Comparison of ENCODE assay signal across 9 cellular contexts in genomic region chr20:44886276-44886671, GRCh38. TPM values are rescaled to one million over a fixed set of nuclear protein-coding genes. Genes with fewer than 3 reads are reported as not detected.
DNase-seq lines count a peak whose midpoint lies in the region; FAIRE-seq lines count a peak whose summit lies in the region.
"Had no signal": no experiment of that assay in that cellular context is flagged by ENCODE, and none has a peak within 500 bp of the region (broad histone marks: within the 10 kb centered on the region; RNA-seq: fewer than 3 reads in every experiment).

No MANE protein-coding gene starts in this region.

- POLR2A ChIA-PET in CD4-positive, alpha-beta memory T cell (lab: Charles Lee; ENCODE audit: partially characterized antibody) = interaction anchor here (0.9 to 1.9 kb wide), 9 partner anchors 9 to 1049 kb away, joined by 3 to 23 read pairs (median 6); partner anchors contain the start of genes PABPC1L, STK4 and TOMM34

- no peaks in the 10 kb centered on the region for H3K36me3 ChIP-seq in CD4-positive, alpha-beta memory T cell (ENCODE audit: insufficient read depth, low read length)
- H3K36me3 ChIP-seq in MG63 = peaks cover 38% of the 10 kb centered on the region
- H3K36me3 ChIP-seq in effector memory CD4-positive, alpha-beta T cell (ENCODE audit: control insufficient read depth, insufficient read depth, low read length) = peaks cover 4% of the 10 kb centered on the region
- H3K36me3 ChIP-seq in neuronal stem cell (replicated peaks in 1 of 2; ENCODE audit: control insufficient read depth in 2 of 2, insufficient read depth in 2 of 2, low read length in 2 of 2) = peaks cover 0 to 32% of the 10 kb centered on the region in 2 donors

- H3K27ac ChIP-seq in CD4-positive, alpha-beta memory T cell (ENCODE audit: low read depth, low read length) = peak overlapping the region; percentile 85
- H3K27ac ChIP-seq in effector memory CD4-positive, alpha-beta T cell (ENCODE audit: insufficient read depth, low read length, poor library complexity, severe bottlenecking) = peak overlapping the region; percentile 95
- H3K27ac ChIP-seq in neuronal stem cell (replicated peaks; ENCODE audit: low read length) = no peak overlapping the region

- no peak overlapping the region for H2BK120ac ChIP-seq in neuronal stem cell (ENCODE audit: low read depth, low read length)

- H2AFZ ChIP-seq in neuronal stem cell (ENCODE audit: low read length) = peak overlapping the region; percentile 93

- no CpG with 5 or more reads among the region's 9 CpGs for WGBS in neuronal stem cell (ENCODE audit: extremely low coverage in 2 of 2, insufficient read length in 2 of 2, insufficient replicate concordance in 1 of 2), 2 donors

- no peak overlapping the region for H4K91ac ChIP-seq in neuronal stem cell (ENCODE audit: low read depth, low read length, poor library complexity)

- no peak overlapping the region for H2BK12ac ChIP-seq in neuronal stem cell (ENCODE audit: low read length)

- peaks cover 61% of the 10 kb centered on the region for H3K4me1 ChIP-seq in CD4-positive, alpha-beta memory T cell (ENCODE audit: insufficient read depth, low read length)
- H3K4me1 ChIP-seq in effector memory CD4-positive, alpha-beta T cell (ENCODE audit: control insufficient read depth, insufficient read depth, low read length, poor library complexity, severe bottlenecking) = peaks cover 32% of the 10 kb centered on the region
- peaks cover 8 to 12% of the 10 kb centered on the region in 2 donors for H3K4me1 ChIP-seq in neuronal stem cell (ENCODE audit: control insufficient read depth in 2 of 2, insufficient read depth in 1 of 2, low read depth in 1 of 2, low read length in 2 of 2)

- H2BK5ac ChIP-seq in neuronal stem cell (ENCODE audit: low read length) = peak overlapping the region; percentile 45

- peak overlapping the region; percentile 92 to 98 (median 97) for H3K4me3 Mint-ChIP-seq in CD4-positive, alpha-beta memory T cell

- H4K8ac ChIP-seq in neuronal stem cell (ENCODE audit: low read depth, low read length) = no peak overlapping the region

- H3K9ac ChIP-seq in neuronal stem cell (ENCODE audit: low read depth, low read length, poor library complexity) = peak overlapping the region; percentile 15

- H3K9me3 Mint-ChIP-seq in CD4-positive, alpha-beta memory T cell = no peaks in the 10 kb centered on the region

- no peak overlapping the region for H3K18ac ChIP-seq in neuronal stem cell (ENCODE audit: low read length)

- peaks cover 44 to 82% (median 61%) of the 10 kb centered on the region in 4 donors for H3K4me1 Mint-ChIP-seq in CD4-positive, alpha-beta memory T cell

- intact Hi-C loops in CD4-positive, alpha-beta memory T cell (cut with micrococcal nuclease) = loop anchor here (5.0 to 10.0 kb wide), 3 partner anchors 361 to 1801 kb away; partner anchors contain the start of genes SERINC3, SRSF6 and TP53RK

- no peak overlapping the region for H2AK5ac ChIP-seq in neuronal stem cell (ENCODE audit: low read depth, low read length)

- no peak overlapping the region for H3K4ac ChIP-seq in neuronal stem cell (ENCODE audit: low read length)

- H3K27ac Mint-ChIP-seq in CD4-positive, alpha-beta memory T cell = peak overlapping the region; percentile 94 to 97 (median 95)

- no peak for DNase-seq in CD4-positive, alpha-beta memory T cell
- DNase-seq in MG63 (no peak), neuronal stem cell (ENCODE audit: low spot score) (no peak), HPDE6-E6E7 (ENCODE audit: extremely low spot score) (no peak), GM19239 (ENCODE audit: insufficient read length, low spot score) (no peak), GDM1 (lab: John Stamatoyannopoulos, UW) (no peak), glomerular visceral epithelial cell (ENCODE audit: extremely low spot score) (no peak)
- no peak for DNase-seq in effector memory CD4-positive, alpha-beta T cell

- no peaks in the 10 kb centered on the region for H3K27me3 Mint-ChIP-seq in CD4-positive, alpha-beta memory T cell

- H3K14ac ChIP-seq in neuronal stem cell (ENCODE audit: low read length) = no peak overlapping the region

- H3K9me3 ChIP-seq in CD4-positive, alpha-beta memory T cell (ENCODE audit: control insufficient read depth in 1 of 2, low read length in 2 of 2) = no peaks in the 10 kb centered on the region
- H3K9me3 ChIP-seq in MG63 (no peaks in the 10 kb centered on the region), neuronal stem cell (replicated peaks in 1 of 2; ENCODE audit: control insufficient read depth in 2 of 2, insufficient read depth in 1 of 2, low read depth in 1 of 2, low read length in 2 of 2) (peaks cover 0 to 1% of the 10 kb centered on the region in 2 donors)
- no peaks in the 10 kb centered on the region for H3K9me3 ChIP-seq in effector memory CD4-positive, alpha-beta T cell (ENCODE audit: control insufficient read depth, low read length)

- FAIRE-seq in GM19239 (lab: Jason Lieb, UNC) = no peak
- FAIRE-seq: islet of Langerhans had no signal

- H3K36me3 Mint-ChIP-seq in CD4-positive, alpha-beta memory T cell = peaks cover 0 to 44% of the 10 kb centered on the region in 2 donors

- peak overlapping the region; percentile 75 for H3K4me2 ChIP-seq in neuronal stem cell (ENCODE audit: insufficient read depth, low read length, poor library complexity, severe bottlenecking)

- H3K23ac ChIP-seq in neuronal stem cell (ENCODE audit: low read depth, low read length, poor library complexity) = peak overlapping the region; percentile 99

- H3K79me1 ChIP-seq in neuronal stem cell (ENCODE audit: low read depth, low read length) = peaks cover 7% of the 10 kb centered on the region

- H3K27me3 ChIP-seq in CD4-positive, alpha-beta memory T cell (ENCODE audit: insufficient read depth, low read length) = no peaks in the 10 kb centered on the region
- H3K27me3 ChIP-seq in MG63 (no peaks in the 10 kb centered on the region), neuronal stem cell (ENCODE audit: control insufficient read depth in 3 of 3, insufficient read depth in 3 of 3, low read depth in 1 of 3, low read length in 3 of 3) (no peaks in the 10 kb centered on the region)
- H3K27me3 ChIP-seq in effector memory CD4-positive, alpha-beta T cell (replicated peaks; ENCODE audit: control insufficient read depth, insufficient read depth, low read length, poor library complexity, severe bottlenecking) = no peaks in the 10 kb centered on the region

- CTCF ChIA-PET in CD4-positive, alpha-beta memory T cell (lab: Charles Lee; ENCODE audit: partially characterized antibody) = no interaction called here

- H2BK15ac ChIP-seq in neuronal stem cell (ENCODE audit: low read length) = no peak overlapping the region

- H3K4me3 ChIP-seq in CD4-positive, alpha-beta memory T cell (ENCODE audit: low read length in 2 of 2) = peak overlapping the region; percentile 82 to 87
- peak overlapping the region; percentile 77 for H3K4me3 ChIP-seq in MG63
- peak overlapping the region; percentile 97 for H3K4me3 ChIP-seq in effector memory CD4-positive, alpha-beta T cell (ENCODE audit: insufficient read depth, low read depth, low read length, poor library complexity, severe bottlenecking)
- H3K4me3 ChIP-seq in neuronal stem cell (ENCODE audit: low read length in 2 of 2) = peak overlapping the region; percentile 78 to 98

RNA-seq across cellular contexts. Expression of gene YWHAB, which starts 0.8 kb away (rescaled TPM):
- total RNA-seq in CD4-positive, alpha-beta memory T cell = 100 to 1,000 TPM; 245 to 262 TPM
- polyA plus RNA-seq in CD4-positive, alpha-beta memory T cell = 100 to 1,000 TPM; 554 to 616 TPM
- total RNA-seq in MG63 (2014; rRNA removed; shearing (Covaris generic); ENCODE audit: low replicate concordance) = 118 and 125 TPM in 2 replicates
- polyA plus RNA-seq in neuronal stem cell (2013, experiment 1 of 2) = 156 TPM
- polyA plus RNA-seq in neuronal stem cell (2013, experiment 2 of 2) = 161 TPM

RNA-seq across cellular contexts. Expression of gene PABPC1L, which starts 23.6 kb away (rescaled TPM):
- 10 to 100 TPM; 46.5 to 50.0 TPM for total RNA-seq in CD4-positive, alpha-beta memory T cell
- polyA plus RNA-seq in CD4-positive, alpha-beta memory T cell = under 1 TPM in 1 of 2 donors, not detected in 1; 0.42 TPM
- total RNA-seq in MG63 (2014; rRNA removed; shearing (Covaris generic); ENCODE audit: low replicate concordance) = 9.1 and 10.0 TPM in 2 replicates
- 24.3 TPM for polyA plus RNA-seq in neuronal stem cell (2013, experiment 1 of 2)
- polyA plus RNA-seq in neuronal stem cell (2013, experiment 2 of 2) = 22.1 TPM
